ENCODE assay signal across 1 cellular context in genomic region chr18:57333941-57334340, GRCh38.
TF ChIP-seq lines count a peak whose summit lies in the region.

No MANE protein-coding gene starts in this region.

TF ChIP-seq in GM23338, 12 proteins besides CTCF, POLR2A, EP300 and RAD21 (continued from another document):
- no peak for TF ChIP-seq EZH2phosphoT487 (IDR thresholded peaks at IDR 0.05; ENCODE audit: unreplicated experiment)
- TF ChIP-seq EZH2 (IDR thresholded peaks at IDR 0.05; ENCODE audit: low read depth, unreplicated experiment) = no peak
- TF ChIP-seq STAT1 (IDR thresholded peaks at IDR 0.05; ENCODE audit: unreplicated experiment) = no peak
- TF ChIP-seq, protein P1, sequence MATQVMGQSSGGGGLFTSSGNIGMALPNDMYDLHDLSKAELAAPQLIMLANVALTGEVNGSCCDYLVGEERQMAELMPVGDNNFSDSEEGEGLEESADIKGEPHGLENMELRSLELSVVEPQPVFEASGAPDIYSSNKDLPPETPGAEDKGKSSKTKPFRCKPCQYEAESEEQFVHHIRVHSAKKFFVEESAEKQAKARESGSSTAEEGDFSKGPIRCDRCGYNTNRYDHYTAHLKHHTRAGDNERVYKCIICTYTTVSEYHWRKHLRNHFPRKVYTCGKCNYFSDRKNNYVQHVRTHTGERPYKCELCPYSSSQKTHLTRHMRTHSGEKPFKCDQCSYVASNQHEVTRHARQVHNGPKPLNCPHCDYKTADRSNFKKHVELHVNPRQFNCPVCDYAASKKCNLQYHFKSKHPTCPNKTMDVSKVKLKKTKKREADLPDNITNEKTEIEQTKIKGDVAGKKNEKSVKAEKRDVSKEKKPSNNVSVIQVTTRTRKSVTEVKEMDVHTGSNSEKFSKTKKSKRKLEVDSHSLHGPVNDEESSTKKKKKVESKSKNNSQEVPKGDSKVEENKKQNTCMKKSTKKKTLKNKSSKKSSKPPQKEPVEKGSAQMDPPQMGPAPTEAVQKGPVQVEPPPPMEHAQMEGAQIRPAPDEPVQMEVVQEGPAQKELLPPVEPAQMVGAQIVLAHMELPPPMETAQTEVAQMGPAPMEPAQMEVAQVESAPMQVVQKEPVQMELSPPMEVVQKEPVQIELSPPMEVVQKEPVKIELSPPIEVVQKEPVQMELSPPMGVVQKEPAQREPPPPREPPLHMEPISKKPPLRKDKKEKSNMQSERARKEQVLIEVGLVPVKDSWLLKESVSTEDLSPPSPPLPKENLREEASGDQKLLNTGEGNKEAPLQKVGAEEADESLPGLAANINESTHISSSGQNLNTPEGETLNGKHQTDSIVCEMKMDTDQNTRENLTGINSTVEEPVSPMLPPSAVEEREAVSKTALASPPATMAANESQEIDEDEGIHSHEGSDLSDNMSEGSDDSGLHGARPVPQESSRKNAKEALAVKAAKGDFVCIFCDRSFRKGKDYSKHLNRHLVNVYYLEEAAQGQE (IDR thresholded peaks at IDR 0.05; ENCODE audit: unreplicated experiment) = no peak
